17 cellular contexts compared by ENCODE assay signal in the genomic region with DNA sequence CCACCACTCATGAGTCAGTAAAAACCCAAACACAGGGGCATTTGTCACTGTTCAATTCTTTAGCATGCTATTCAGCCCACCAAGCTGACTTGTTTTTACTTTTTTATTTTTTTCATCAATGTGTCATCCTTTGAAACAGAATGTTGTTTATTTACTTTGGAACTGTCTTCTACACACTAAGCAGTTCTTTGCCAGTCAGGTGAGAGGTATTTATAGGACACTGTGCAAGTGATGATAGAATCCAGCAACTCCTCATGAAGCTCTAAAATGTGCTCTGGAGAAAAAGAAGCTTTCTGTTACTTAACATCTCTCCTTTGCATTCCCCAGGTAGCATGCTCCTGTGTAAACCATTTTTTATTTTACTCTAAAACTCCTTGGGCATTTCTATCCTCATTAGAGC.
DNase-seq lines count a peak whose midpoint lies in the region; ATAC-seq and TF ChIP-seq lines count a peak whose summit lies in the region.
"Had no signal": no experiment of that assay in that cellular context is flagged by ENCODE, and none has a peak within 500 bp of the region (broad histone marks: within the 10 kb centered on the region; RNA-seq: fewer than 3 reads in every experiment).

No MANE protein-coding gene starts in this region.

- H3K4me1 Mint-ChIP-seq in T-helper 2 cell treated with Interferon-gamma antibody and Interleukin-4, amounts not matched to agents 5 μg/mL and 100 μg/mL, for 36 hours (ENCODE audit: low read depth) = no peaks in the 10 kb centered on the region
- H3K4me1 Mint-ChIP-seq: CD14-positive monocyte; CD4-positive, alpha-beta memory T cell; GM23338 had no signal

- no peak overlapping the region for H3K4me3 Mint-ChIP-seq in T-helper 2 cell treated with Interferon-gamma antibody and Interleukin-4, amounts not matched to agents 5 μg/mL and 100 μg/mL, for 36 hours
- H3K4me3 Mint-ChIP-seq: CD14-positive monocyte; CD4-positive, alpha-beta memory T cell; GM23338 had no signal

- no peaks in the 10 kb centered on the region for H3K27me3 ChIP-seq in stomach smooth muscle (ENCODE audit: control insufficient read depth in 1 of 2, insufficient read depth in 2 of 2, low read length in 2 of 2)
- H3K27me3 ChIP-seq: BLaER1 had no signal

- H3K36me3 ChIP-seq in stomach smooth muscle (ENCODE audit: control insufficient read depth in 2 of 2, insufficient read depth in 2 of 2, low read length in 2 of 2) = no peaks in the 10 kb centered on the region
- H3K36me3 ChIP-seq: BLaER1 had no signal

- peaks cover 0 to 2% of the 10 kb centered on the region in 2 donors for H3K9me3 ChIP-seq in stomach smooth muscle (ENCODE audit: control insufficient read depth in 2 of 2, low read length in 2 of 2)

- H3K36me3 Mint-ChIP-seq in T-helper 2 cell treated with Interferon-gamma antibody and Interleukin-4, amounts not matched to agents 5 μg/mL and 100 μg/mL, for 36 hours (ENCODE audit: low read depth) = peaks cover 2% of the 10 kb centered on the region
- H3K36me3 Mint-ChIP-seq: CD14-positive monocyte; CD4-positive, alpha-beta memory T cell had no signal

- no peaks in the 10 kb centered on the region for H3K27me3 Mint-ChIP-seq in T-helper 2 cell treated with Interferon-gamma antibody and Interleukin-4, amounts not matched to agents 5 μg/mL and 100 μg/mL, for 36 hours (ENCODE audit: low read depth)
- H3K27me3 Mint-ChIP-seq: CD4-positive, alpha-beta memory T cell had no signal

- H3K9me3 Mint-ChIP-seq in T-helper 2 cell treated with Interferon-gamma antibody and Interleukin-4, amounts not matched to agents 5 μg/mL and 100 μg/mL, for 36 hours = peaks cover 56% of the 10 kb centered on the region

- no peak for TF ChIP-seq CTCF in LNCaP clone FGC (IDR thresholded peaks at IDR 0.05; ENCODE audit: control insufficient read depth, extremely low read depth, insufficient read depth)

- no peak overlapping the region for H3K9ac ChIP-seq in stomach smooth muscle (ENCODE audit: low read length in 2 of 2)
- H3K9ac ChIP-seq: BLaER1 had no signal

- no peak for ATAC-seq in GM19351 (IDR thresholded peaks at IDR 0.05; ENCODE audit: unreplicated experiment)
- no peak for ATAC-seq in HG03469 (IDR thresholded peaks at IDR 0.05; ENCODE audit: unreplicated experiment)
- ATAC-seq: GM23338 had no signal

- H3K4me1 ChIP-seq in stomach smooth muscle (ENCODE audit: control insufficient read depth, insufficient read depth, low read length) = peaks cover 8% of the 10 kb centered on the region
- H3K4me1 ChIP-seq: BLaER1 had no signal

- H3K27ac ChIP-seq in cingulate gyrus (ENCODE audit: low read depth, low read length) (peak overlapping the region; percentile 31), stomach smooth muscle (ENCODE audit: low read length) (peak overlapping the region; percentile 61)
- H3K27ac ChIP-seq: BLaER1 had no signal

- H3K4me3 ChIP-seq in LNCaP clone FGC (ENCODE audit: low read depth, low read length) (no peak overlapping the region), stomach smooth muscle (ENCODE audit: low read length in 2 of 2) (no peak overlapping the region)
- H3K4me3 ChIP-seq: BLaER1, GM23338 had no signal

- no peak overlapping the region for H3K27ac Mint-ChIP-seq in T-helper 2 cell treated with Interferon-gamma antibody and Interleukin-4, amounts not matched to agents 5 μg/mL and 100 μg/mL, for 36 hours
- H3K27ac Mint-ChIP-seq: CD14-positive monocyte; CD4-positive, alpha-beta memory T cell; GM23338 had no signal

- peak; percentile 26 for DNase-seq in Caki2 (ENCODE audit: low read depth)
- peak; percentile 8 for DNase-seq in LNCaP clone FGC (ENCODE audit: low read depth)
- DNase-seq in NCI-H526 (lab: John Stamatoyannopoulos, UW) = no peak
- no peak for DNase-seq in T-helper 2 cell treated with Interferon-gamma antibody and Interleukin-4, amounts not matched to agents 5 μg/mL and 100 μg/mL, for 36 hours (ENCODE audit: low spot score)
- DNase-seq: 8988T; Calu3; CD4-positive, alpha-beta memory T cell; DMS53; DND-41; HCEC 1CT had no signal

- in situ Hi-C loops in Caki2 (cut with HindIII; ENCODE audit: low pct_unique_long_range_greater_than_20kb, low sequenced_read_pairs) = no loop called here

Comparison
In these comparisons a context has a peak if more than half of its experiments do, and no peak if none do; other contexts are left out.
1. DNase-seq: peak in Caki2 (single experiment) and LNCaP clone FGC (single experiment); none in NCI-H526 (0 of 2) and T-helper 2 cell treated with Interferon-gamma antibody and Interleukin-4, amounts not matched to agents 5 μg/mL and 100 μg/mL, for 36 hours (single experiment).